In the genomic region with DNA sequence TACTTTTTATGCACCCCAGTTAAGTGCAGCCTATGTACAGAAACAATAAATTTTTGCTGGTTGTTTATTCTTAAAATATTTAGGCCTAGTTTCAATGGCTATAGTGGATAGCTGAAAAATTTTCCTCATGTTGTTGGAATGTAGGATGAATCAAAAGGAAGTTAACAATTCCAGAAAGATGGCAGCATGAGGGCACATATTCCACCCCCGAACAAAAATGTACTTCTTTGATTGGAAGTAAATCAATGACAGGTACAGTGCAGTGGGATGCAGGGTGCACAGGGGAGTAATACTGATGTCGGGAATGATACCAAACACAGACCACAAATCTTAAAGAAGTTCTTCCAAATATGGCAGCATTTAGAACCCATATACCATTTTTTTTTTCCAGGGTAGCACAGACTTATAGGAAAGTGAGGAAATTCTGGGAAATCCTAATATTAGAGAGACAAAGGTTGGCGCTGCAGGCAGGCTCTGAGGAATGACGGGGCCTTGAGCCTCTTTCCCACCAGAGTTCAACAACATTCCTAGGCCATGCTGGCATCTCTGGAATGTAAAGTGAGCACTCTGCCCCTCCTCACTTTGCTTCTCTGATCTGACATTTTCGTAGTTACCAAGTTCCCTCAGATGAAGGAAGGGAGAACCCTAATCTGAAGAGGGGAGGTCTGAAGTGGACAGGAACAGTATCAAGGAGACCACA, we compare ENCODE assay signal across 13 cellular contexts. TPM values are rescaled to one million over a fixed set of nuclear protein-coding genes. Genes with fewer than 3 reads are reported as not detected.
DNase-seq lines count a peak whose midpoint lies in the region; ATAC-seq and TF ChIP-seq lines count a peak whose summit lies in the region.
"Had no signal": no experiment of that assay in that cellular context is flagged by ENCODE, and none has a peak within 500 bp of the region (broad histone marks: within the 10 kb centered on the region; RNA-seq: fewer than 3 reads in every experiment).

No MANE protein-coding gene starts in this region.

- H3K27me3 Mint-ChIP-seq in osteocyte (ENCODE audit: unreplicated experiment) = no peaks in the 10 kb centered on the region
- H3K27me3 Mint-ChIP-seq: activated CD4-positive, alpha-beta memory T cell treated with anti-CD3 and anti-CD28 coated beads for 36 hours; memory B cell had no signal

- H3K27ac Mint-ChIP-seq in osteocyte (ENCODE audit: unreplicated experiment) = peak overlapping the region; percentile 95
- H3K27ac Mint-ChIP-seq: activated CD4-positive, alpha-beta memory T cell treated with anti-CD3 and anti-CD28 coated beads for 36 hours; memory B cell had no signal

- H3K9me3 ChIP-seq in RWPE2 (ENCODE audit: severe bottlenecking) = no peaks in the 10 kb centered on the region
- H3K9me3 ChIP-seq: Peyer's patch had no signal

- no peak overlapping the region for H3K4me3 ChIP-seq in RWPE2 (ENCODE audit: severe bottlenecking)
- H3K4me3 ChIP-seq: Peyer's patch had no signal

- TF ChIP-seq CTCF in RWPE2 (IDR thresholded peaks at IDR 0.05; ENCODE audit: poor library complexity, severe bottlenecking) = no peak
- no peak for TF ChIP-seq CTCF in osteocyte (IDR thresholded peaks at IDR 0.05)

- DNase-seq in GM04504 (ENCODE audit: low read depth) (peak; percentile 14), RWPE2 (ENCODE audit: low spot score) (no peak), fibroblast of peridontal ligament (ENCODE audit: extremely low read depth) (peak; percentile 45), osteocyte (ENCODE audit: extremely low spot score, unreplicated experiment) (no peak), left colon (no peak), GM19240 (ENCODE audit: insufficient read length, low spot score) (no peak)
- DNase-seq: activated CD4-positive, alpha-beta memory T cell treated with anti-CD3 and anti-CD28 coated beads for 36 hours; DMS79 treated with DMSO at 0.1 percent for 48 hours; NCI-H146; Peyer's patch had no signal

- no peaks in the 10 kb centered on the region for H3K36me3 ChIP-seq in RWPE2 (ENCODE audit: low read depth)
- H3K36me3 ChIP-seq: Peyer's patch had no signal

- peak; percentile 87 for ATAC-seq in RWPE2 (ENCODE audit: low read depth)
- ATAC-seq in left colon = no peak
- no peak for ATAC-seq in GM19328 (IDR thresholded peaks at IDR 0.05; ENCODE audit: unreplicated experiment)
- ATAC-seq in GM21528 (IDR thresholded peaks at IDR 0.05; ENCODE audit: low FRiP score, unreplicated experiment) = no peak

- H3K36me3 Mint-ChIP-seq in osteocyte (ENCODE audit: unreplicated experiment) = peaks cover 3% of the 10 kb centered on the region
- H3K36me3 Mint-ChIP-seq: activated CD4-positive, alpha-beta memory T cell treated with anti-CD3 and anti-CD28 coated beads for 36 hours; memory B cell had no signal

- peaks cover 11% of the 10 kb centered on the region for H3K4me1 ChIP-seq in RWPE2 (ENCODE audit: insufficient read depth, poor library complexity, severe bottlenecking)
- H3K4me1 ChIP-seq: Peyer's patch had no signal

- peaks cover 3% of the 10 kb centered on the region for H3K9me3 Mint-ChIP-seq in osteocyte (ENCODE audit: unreplicated experiment)
- H3K9me3 Mint-ChIP-seq: activated CD4-positive, alpha-beta memory T cell treated with anti-CD3 and anti-CD28 coated beads for 36 hours; memory B cell had no signal

- intact Hi-C loops in left colon (cut with DNase I, micrococcal nuclease) = no loop called here

- peaks cover 46% of the 10 kb centered on the region for H3K4me1 Mint-ChIP-seq in osteocyte (ENCODE audit: unreplicated experiment)

- no peaks in the 10 kb centered on the region for H3K27me3 ChIP-seq in RWPE2 (ENCODE audit: insufficient read depth, poor library complexity, severe bottlenecking)
- H3K27me3 ChIP-seq: Peyer's patch had no signal

- H3K4me3 Mint-ChIP-seq in osteocyte (ENCODE audit: unreplicated experiment) = peak overlapping the region; percentile 53
- H3K4me3 Mint-ChIP-seq: activated CD4-positive, alpha-beta memory T cell treated with anti-CD3 and anti-CD28 coated beads for 36 hours; memory B cell had no signal

- H3K27ac ChIP-seq in RWPE2 (ENCODE audit: poor library complexity, severe bottlenecking) = no peak overlapping the region
- H3K27ac ChIP-seq: Peyer's patch had no signal

RNA-seq across cellular contexts. Expression of gene IKZF2, which starts 36.6 kb away (rescaled TPM):
- total RNA-seq in osteocyte = 16.7 and 18.9 TPM in 2 replicates
- total RNA-seq in left colon = 1 to 10 TPM; 7.7 to 8.5 TPM

Comparison
In these comparisons a context has a peak if more than half of its experiments do, and no peak if none do; other contexts are left out.
1. DNase-seq: peak in GM04504 (single experiment) and fibroblast of peridontal ligament (single experiment); none in RWPE2 (single experiment), osteocyte (single experiment), left colon (0 of 2) and GM19240 (single experiment).